In genomic region chr2:132416996-132417395, GRCh38 we compare ENCODE assay signal across 12 cellular contexts. TPM values are rescaled to one million over a fixed set of nuclear protein-coding genes. Genes with fewer than 3 reads are reported as not detected.
DNase-seq lines count a peak whose midpoint lies in the region; ATAC-seq, FAIRE-seq and TF ChIP-seq lines count a peak whose summit lies in the region.
"Had no signal": no experiment of that assay in that cellular context is flagged by ENCODE, and none has a peak within 500 bp of the region (broad histone marks: within the 10 kb centered on the region; RNA-seq: fewer than 3 reads in every experiment).

No MANE protein-coding gene starts in this region.

- no peak for TF ChIP-seq EP300 in sigmoid colon (IDR thresholded peaks at IDR 0.05)

- H3K4me3 ChIP-seq in GM23248 (peak overlapping the region; percentile 72), WERI-Rb-1 (ENCODE audit: low read depth, low read length) (peak overlapping the region; percentile 71; the same call in 1 of the 2 replicates), skeletal muscle cell (ENCODE audit: low read depth, low read length) (peak overlapping the region; percentile 27), sigmoid colon (peak overlapping the region in 1 of 4 donors; percentile 63), gastrocnemius medialis (peak overlapping the region in 1 of 4 donors; percentile 59)

- no peaks in the 10 kb centered on the region for H3K79me2 ChIP-seq in GM23248 (ENCODE audit: insufficient read depth)

- intact Hi-C loops in sigmoid colon (cut with DNase I) (no loop called here), gastrocnemius medialis (cut with DNase I; ENCODE audit: low total_unique reads) (no loop called here)

- peaks cover 13 to 31% of the 10 kb centered on the region in 2 donors for H3K27me3 Mint-ChIP-seq in effector memory CD8-positive, alpha-beta T cell

- TF ChIP-seq CTCF in WERI-Rb-1 (IDR thresholded peaks at IDR 0.05; ENCODE audit: low read depth, low read length) (peak; percentile 32; the same call in 1 of the 2 replicates), foreskin keratinocyte (conservative IDR thresholded peaks at IDR 0.05) (no peak), sigmoid colon (IDR thresholded peaks at IDR 0.05) (no peak), gastrocnemius medialis (IDR thresholded peaks at IDR 0.05 in 4 of 5, conservative IDR thresholded peaks at IDR 0.05 in 1 of 5) (no peak)

- H3K4me1 ChIP-seq in GM23248 (ENCODE audit: insufficient read depth) = peaks cover 27% of the 10 kb centered on the region
- peaks cover 15% of the 10 kb centered on the region for H3K4me1 ChIP-seq in foreskin keratinocyte
- H3K4me1 ChIP-seq in sigmoid colon = peaks cover 0 to 18% (median 7%) of the 10 kb centered on the region in 4 donors
- peaks cover 5 to 12% of the 10 kb centered on the region in 2 donors for H3K4me1 ChIP-seq in gastrocnemius medialis

- H3K9me3 Mint-ChIP-seq in effector memory CD8-positive, alpha-beta T cell = peaks cover 10 to 11% of the 10 kb centered on the region in 2 donors

- H3F3A ChIP-seq in GM23248 (ENCODE audit: insufficient read depth) = peaks cover 11% of the 10 kb centered on the region

- peak overlapping the region; percentile 56; the same call in 1 of the 2 replicates for H3K9ac ChIP-seq in GM23248

- in situ Hi-C loops in GM23248 (cut with MboI) (no loop called here), gastrocnemius medialis (cut with MboI; ENCODE audit: low sequenced_read_pairs in 4 of 4) (no loop called here)

- H3K36me3 Mint-ChIP-seq in effector memory CD8-positive, alpha-beta T cell (ENCODE audit: insufficient read depth) = peaks cover 3% of the 10 kb centered on the region

- peak overlapping the region; percentile 53 for H3K27ac ChIP-seq in GM23248
- no peak overlapping the region for H3K27ac ChIP-seq in WERI-Rb-1
- H3K27ac ChIP-seq in foreskin keratinocyte = peak overlapping the region; percentile 53
- peak overlapping the region in 1 of 4 donors; percentile 68 for H3K27ac ChIP-seq in sigmoid colon
- no peak overlapping the region for H3K27ac ChIP-seq in gastrocnemius medialis

- 85 to 91% methylated on average over 9 of the region's 9 CpGs for WGBS in GM23248 (ENCODE audit: low coverage in 1 of 2, low lambda C conversion rate in 2 of 2, missing lambda C conversion rate in 2 of 2), 2 experiments
- 27 to 69% methylated on average over 9 of the region's 9 CpGs for WGBS in sigmoid colon, 2 donors

- no peak overlapping the region for H3K4me3 Mint-ChIP-seq in effector memory CD8-positive, alpha-beta T cell
- H3K4me3 Mint-ChIP-seq: T-helper 17 cell had no signal

- no peaks in the 10 kb centered on the region for H3K9me2 ChIP-seq in GM23248 (ENCODE audit: insufficient read depth)

- H4K20me1 ChIP-seq in GM23248 (ENCODE audit: insufficient read depth) = no peaks in the 10 kb centered on the region

- H3K36me3 ChIP-seq in GM23248 (ENCODE audit: low read depth) (no peaks in the 10 kb centered on the region), WERI-Rb-1 (no peaks in the 10 kb centered on the region), sigmoid colon (no peaks in the 10 kb centered on the region), gastrocnemius medialis (no peaks in the 10 kb centered on the region)
- H3K36me3 ChIP-seq: tibial artery had no signal

- no peaks in the 10 kb centered on the region for H3K27me3 ChIP-seq in GM23248 (replicated peaks; ENCODE audit: insufficient read depth)
- H3K27me3 ChIP-seq in WERI-Rb-1 (ENCODE audit: insufficient read depth, low read depth, severe bottlenecking) = no peaks in the 10 kb centered on the region
- H3K27me3 ChIP-seq in foreskin keratinocyte = no peaks in the 10 kb centered on the region
- H3K27me3 ChIP-seq in sigmoid colon = no peaks in the 10 kb centered on the region
- no peaks in the 10 kb centered on the region for H3K27me3 ChIP-seq in gastrocnemius medialis

- no peak for DNase-seq in GM23248
- peak; percentile 22 for DNase-seq in WERI-Rb-1
- no peak for DNase-seq in foreskin keratinocyte
- no peak for DNase-seq in skeletal muscle cell (ENCODE audit: low read depth)
- DNase-seq in sigmoid colon = no peak
- no peak for DNase-seq in effector memory CD8-positive, alpha-beta T cell
- no peak for DNase-seq in GM19239 (ENCODE audit: insufficient read length, low spot score)
- no peak for DNase-seq in gastrocnemius medialis
- DNase-seq: DND-41; stimulated activated CD4-positive, alpha-beta T cell treated with anti-CD3 and anti-CD28 coated beads, Interleukin-2, amount 100 ng/mL, for 24 hours; T-helper 17 cell had no signal

- no peak for TF ChIP-seq POLR2A in sigmoid colon (IDR thresholded peaks at IDR 0.05)
- TF ChIP-seq POLR2A in gastrocnemius medialis (IDR thresholded peaks at IDR 0.05) = no peak

- peak overlapping the region; percentile 76 for H2AFZ ChIP-seq in GM23248

- H3K4me2 ChIP-seq in GM23248 (ENCODE audit: unreplicated experiment) = peak overlapping the region; percentile 83

- ATAC-seq in foreskin keratinocyte (no peak), gastrocnemius medialis (no peak)
- ATAC-seq in effector memory CD8-positive, alpha-beta T cell (replicated peaks) = no peak
- ATAC-seq: T-helper 17 cell had no signal

- H3K9me3 ChIP-seq in GM23248 (ENCODE audit: low read depth) = no peaks in the 10 kb centered on the region
- no peaks in the 10 kb centered on the region for H3K9me3 ChIP-seq in WERI-Rb-1 (ENCODE audit: severe bottlenecking)
- no peaks in the 10 kb centered on the region for H3K9me3 ChIP-seq in sigmoid colon
- H3K9me3 ChIP-seq in gastrocnemius medialis = no peaks in the 10 kb centered on the region
- H3K9me3 ChIP-seq: tibial artery had no signal

- FAIRE-seq in GM19239 (lab: Jason Lieb, UNC) = no peak

- peaks cover 0 to 2% of the 10 kb centered on the region in 2 donors for H3K4me1 Mint-ChIP-seq in effector memory CD8-positive, alpha-beta T cell (ENCODE audit: low read depth in 2 of 2)
- H3K4me1 Mint-ChIP-seq: T-helper 17 cell had no signal

- no peak overlapping the region for H3K27ac Mint-ChIP-seq in effector memory CD8-positive, alpha-beta T cell
- H3K27ac Mint-ChIP-seq: T-helper 17 cell had no signal

RNA-seq across cellular contexts. Expression of gene GPR39, which starts 0.4 kb away (rescaled TPM):
- 2.6 and 3.8 TPM in 2 replicates for total RNA-seq in GM23248 (2014; rRNA removed; shearing (Covaris generic))
- polyA plus RNA-seq in GM23248 (2016; fragmentation: Nextera tagmentation; extraction: Ambion mirVana) (1.5 and 1.6 TPM in 2 replicates), foreskin keratinocyte (8.0 and 8.9 TPM in 2 replicates), sigmoid colon (1 to 10 TPM; 2.4 to 7.7 (median 2.8) TPM)
- total RNA-seq in foreskin keratinocyte (10.5 and 11.3 TPM in 2 replicates), sigmoid colon (under 1 TPM in 3 of 4 donors, not detected in 1; 0.28 to 0.71 (median 0.66) TPM), gastrocnemius medialis (under 1 TPM in 1 of 4 donors, not detected in 3; 0.15 TPM)

Comparison
In these comparisons a context has a peak if more than half of its experiments do, and no peak if none do; other contexts are left out.
1. H3K27ac ChIP-seq: peak in GM23248 (single experiment) and foreskin keratinocyte (single experiment); none in WERI-Rb-1 (single experiment) and gastrocnemius medialis (0 of 4).